Comparison of ENCODE assay signal across 11 cellular contexts in the genomic region with DNA sequence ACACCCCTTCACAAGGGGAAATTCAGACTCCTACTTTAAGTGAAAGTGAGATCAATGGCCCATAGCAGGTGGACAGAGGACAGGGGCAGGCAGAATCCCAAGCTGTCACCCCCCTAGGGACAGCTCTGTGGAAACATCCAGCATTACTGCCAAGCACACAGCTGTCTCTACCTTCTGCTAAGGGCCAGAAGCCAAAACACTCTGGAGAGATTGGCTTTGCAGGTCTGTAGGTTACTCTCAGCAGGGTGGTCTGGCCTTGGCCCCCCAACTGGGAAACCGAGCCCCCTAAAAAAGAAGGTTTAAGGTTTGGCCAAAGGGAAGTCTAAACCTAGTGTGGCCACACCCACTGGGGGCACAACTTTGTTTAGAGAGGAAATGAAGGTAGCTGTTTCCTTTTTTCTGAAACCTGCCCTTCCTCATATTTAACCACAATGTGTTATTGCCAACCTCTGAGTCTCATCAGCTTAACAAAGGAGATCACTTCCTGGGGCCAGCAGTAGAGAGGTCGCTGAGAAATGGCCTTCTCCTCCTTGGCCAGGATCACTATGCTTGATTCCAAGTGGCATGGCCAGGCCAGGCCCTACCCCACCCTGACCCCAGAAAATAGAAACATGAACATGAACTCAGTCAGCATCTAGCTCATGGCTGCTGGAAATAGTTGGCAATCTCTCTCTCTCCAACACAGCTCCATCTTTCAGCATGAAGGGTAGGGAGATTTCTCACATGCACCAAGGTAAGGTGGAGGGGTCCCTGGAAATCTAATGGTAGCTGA. TPM values are rescaled to one million over a fixed set of nuclear protein-coding genes. Genes with fewer than 3 reads are reported as not detected.
DNase-seq lines count a peak whose midpoint lies in the region; ATAC-seq and TF ChIP-seq lines count a peak whose summit lies in the region.
"Had no signal": no experiment of that assay in that cellular context is flagged by ENCODE, and none has a peak within 500 bp of the region (broad histone marks: within the 10 kb centered on the region; RNA-seq: fewer than 3 reads in every experiment).

No MANE protein-coding gene starts in this region.

- intact Hi-C loops in gastrocnemius medialis (cut with DNase I; ENCODE audit: low total_unique reads): no loop called here

- H3K4me1 ChIP-seq in gastrocnemius medialis: peaks cover 13 to 17% of the 10 kb centered on the region in 2 donors

- H3K27me3 ChIP-seq in gastrocnemius medialis: no peaks in the 10 kb centered on the region

- H3K36me3 Mint-ChIP-seq in activated naive CD4-positive, alpha-beta T cell treated with anti-CD3 and anti-CD28 coated beads, Interleukin-2, amount 50 U/mL, for 72 hours: peaks cover 13 to 24% of the 10 kb centered on the region in 2 donors

- TF ChIP-seq CTCF in GM13976 (IDR thresholded peaks at IDR 0.05; ENCODE audit: borderline replicate concordance, control extremely low read depth, extremely low read depth, insufficient read depth, missing control alignments): no peak
- TF ChIP-seq CTCF in gastrocnemius medialis (IDR thresholded peaks at IDR 0.05 in 4 of 5, conservative IDR thresholded peaks at IDR 0.05 in 1 of 5): no peak

- no peak for TF ChIP-seq POLR2A in gastrocnemius medialis (IDR thresholded peaks at IDR 0.05)

- peak overlapping the region; percentile 94 to 95 for H3K27ac Mint-ChIP-seq in activated naive CD4-positive, alpha-beta T cell treated with anti-CD3 and anti-CD28 coated beads, Interleukin-2, amount 50 U/mL, for 72 hours

- H3K9me3 Mint-ChIP-seq in activated naive CD4-positive, alpha-beta T cell treated with anti-CD3 and anti-CD28 coated beads, Interleukin-2, amount 50 U/mL, for 72 hours: no peaks in the 10 kb centered on the region

- no peak overlapping the region for H3K4me3 ChIP-seq in gastrocnemius medialis

- DNase-seq in GM13976 (ENCODE audit: low spot score) (peak; percentile 46), NOMO-1 treated with DMSO at 0.1 percent for 48 hours (lab: John Stamatoyannopoulos, UW; ENCODE audit: unreplicated experiment) (peak; percentile 85), gastrocnemius medialis (peak; percentile 19 to 60), hepatic stellate cell (ENCODE audit: low spot score) (no peak), medulla oblongata (ENCODE audit: extremely low spot score) (no peak)
- no peak for DNase-seq in activated naive CD4-positive, alpha-beta T cell treated with anti-CD3 and anti-CD28 coated beads, Interleukin-2, amount 50 U/mL, for 72 hours (ENCODE audit: low spot score in 2 of 2)
- DNase-seq: head of caudate nucleus, retina, trophoblast cell had no signal

- ATAC-seq in activated naive CD4-positive, alpha-beta T cell treated with anti-CD3 and anti-CD28 coated beads, Interleukin-2, amount 50 U/mL, for 72 hours: peak; percentile 11 to 50
- ATAC-seq in gastrocnemius medialis (peak; percentile 79 to 88), HG03280 (IDR thresholded peaks at IDR 0.05; ENCODE audit: unreplicated experiment) (no peak), HG02759 (IDR thresholded peaks at IDR 0.05; ENCODE audit: unreplicated experiment) (no peak)

- peaks cover 0 to 9% of the 10 kb centered on the region in 2 donors for H3K36me3 ChIP-seq in gastrocnemius medialis

- H3K27ac ChIP-seq in gastrocnemius medialis: peak overlapping the region in 3 of 4 donors; percentile 36 to 58 (median 46)

- in situ Hi-C loops in GM13976 (cut with MboI; ENCODE audit: low sequenced_read_pairs, unreplicated experiment): no loop called here
- in situ Hi-C loops in gastrocnemius medialis (cut with MboI; ENCODE audit: low sequenced_read_pairs in 4 of 4): loop anchor here in 2 of 4 donors (10.0 to 25.0 kb wide), 2 partner anchors 49 to 224 kb away; no protein-coding TSS in a partner anchor

- H3K9me3 ChIP-seq in gastrocnemius medialis: no peaks in the 10 kb centered on the region

RNA-seq across cellular contexts. Expression of gene SCARF2, which starts 25.9 kb away (rescaled TPM):
- under 1 TPM; 0.23 to 0.91 TPM for total RNA-seq in activated naive CD4-positive, alpha-beta T cell treated with anti-CD3 and anti-CD28 coated beads, Interleukin-2, amount 50 U/mL, for 72 hours
- total RNA-seq in gastrocnemius medialis: 1 to 10 TPM; 1.8 to 4.0 (median 2.3) TPM

RNA-seq across cellular contexts. Expression of gene KLHL22, which starts 32.1 kb away (rescaled TPM):
- total RNA-seq in activated naive CD4-positive, alpha-beta T cell treated with anti-CD3 and anti-CD28 coated beads, Interleukin-2, amount 50 U/mL, for 72 hours: 10 to 100 TPM; 18.0 to 20.2 TPM
- 10 to 100 TPM; 24.1 to 32.2 (median 28.4) TPM for total RNA-seq in gastrocnemius medialis

RNA-seq across cellular contexts. Expression of gene MED15, which starts 43.9 kb away (rescaled TPM):
- total RNA-seq in activated naive CD4-positive, alpha-beta T cell treated with anti-CD3 and anti-CD28 coated beads, Interleukin-2, amount 50 U/mL, for 72 hours: 100 to 1,000 TPM in 1 of 2 donors, 10 to 100 TPM in 1; 88.9 to 137 TPM
- 10 to 100 TPM; 37.5 to 69.4 (median 52.7) TPM for total RNA-seq in gastrocnemius medialis

Comparison
In these comparisons a context has a peak if more than half of its experiments do, and no peak if none do; other contexts are left out.
1. DNase-seq: peak in GM13976 (single experiment), NOMO-1 treated with DMSO at 0.1 percent for 48 hours (single experiment) and gastrocnemius medialis (2 of 2); none in activated naive CD4-positive, alpha-beta T cell treated with anti-CD3 and anti-CD28 coated beads, Interleukin-2, amount 50 U/mL, for 72 hours (0 of 2), hepatic stellate cell (single experiment) and medulla oblongata (single experiment).
2. ATAC-seq: peak in activated naive CD4-positive, alpha-beta T cell treated with anti-CD3 and anti-CD28 coated beads, Interleukin-2, amount 50 U/mL, for 72 hours (2 of 2) and gastrocnemius medialis (2 of 2); none in HG03280 (single experiment) and HG02759 (single experiment).